In genomic region chr7:130649004-130649790, GRCh38 we compare ENCODE assay signal across 12 cellular contexts. TPM values are rescaled to one million over a fixed set of nuclear protein-coding genes. Genes with fewer than 3 reads are reported as not detected.
DNase-seq lines count a peak whose midpoint lies in the region; ATAC-seq and TF ChIP-seq lines count a peak whose summit lies in the region.
"Had no signal": no experiment of that assay in that cellular context is flagged by ENCODE, and none has a peak within 500 bp of the region (broad histone marks: within the 10 kb centered on the region; RNA-seq: fewer than 3 reads in every experiment).

No MANE protein-coding gene starts in this region.

- no peak for TF ChIP-seq POLR2A in breast epithelium (IDR thresholded peaks at IDR 0.05)

- in situ Hi-C loops in mammary epithelial cell (cut with MboI; ENCODE audit: low sequenced_read_pairs in 2 of 2): no loop called here

- H3K4me3 ChIP-seq in mammary epithelial cell (replicated peaks in 1 of 3; ENCODE audit: insufficient read depth in 1 of 3, low read depth in 2 of 3, low read length in 3 of 3): no peak overlapping the region
- no peak overlapping the region for H3K4me3 ChIP-seq in breast epithelium

- intact Hi-C loops in mammary epithelial cell (cut with micrococcal nuclease) (no loop called here), breast epithelium (cut with DNase I; ENCODE audit: low total_unique reads) (no loop called here)

- dilution Hi-C loops in mammary epithelial cell (cut with HindIII; ENCODE audit: low sequenced_read_pairs): no loop called here

- H3K79me2 ChIP-seq in mammary epithelial cell (ENCODE audit: insufficient read depth, low read length): no peaks in the 10 kb centered on the region

- H3K27ac ChIP-seq in mammary epithelial cell (ENCODE audit: insufficient read depth, low read depth, low read length) (no peak overlapping the region), breast epithelium (no peak overlapping the region)
- H3K27ac ChIP-seq: HL-60 had no signal

- no peak overlapping the region for H3K9ac ChIP-seq in mammary epithelial cell (ENCODE audit: insufficient read depth, low read length)

- DNase-seq in mammary epithelial cell (peak; percentile 37), breast epithelium (ENCODE audit: low spot score in 2 of 2) (no peak), amniotic epithelial cell (ENCODE audit: low read depth) (peak; percentile 97), stromal cell of bone marrow (ENCODE audit: low read depth) (peak; percentile 63), GOT3 (lab: John Stamatoyannopoulos, UW) (no peak)
- DNase-seq: Caco-2, left cardiac atrium had no signal

- no TSS peak for BruUV-seq in mammary epithelial cell (replicated peaks; lab: Mats Ljungman, UMichigan)

- no peak overlapping the region for H2AFZ ChIP-seq in mammary epithelial cell (ENCODE audit: low read depth, low read length)

- H3K9me3 ChIP-seq in mammary epithelial cell (replicated peaks; ENCODE audit: insufficient read depth, low read length) (no peaks in the 10 kb centered on the region), breast epithelium (no peaks in the 10 kb centered on the region)
- H3K9me3 ChIP-seq: Caco-2 had no signal

- WGBS in mammary epithelial cell (ENCODE audit: low coverage, missing lambda C conversion rate): 98% methylated on average over 4 of the region's 4 CpGs

- H3K36me3 ChIP-seq in mammary epithelial cell (ENCODE audit: insufficient read depth, low read length) (no peaks in the 10 kb centered on the region), breast epithelium (no peaks in the 10 kb centered on the region)

- CTCF ChIA-PET in mammary epithelial cell (lab: Charles Lee; ENCODE audit: low non-redundant PET): no interaction called here

- no peaks in the 10 kb centered on the region for H4K20me1 ChIP-seq in mammary epithelial cell (ENCODE audit: insufficient read depth, low read length)

- no peak for TF ChIP-seq CTCF in mammary epithelial cell (conservative IDR thresholded peaks at IDR 0.05 in 1 of 2, IDR thresholded peaks at IDR 0.05 in 1 of 2; ENCODE audit: extremely low read depth in 1 of 2, insufficient read depth in 1 of 2, low read depth in 1 of 2, low read length in 2 of 2)
- TF ChIP-seq CTCF in breast epithelium (IDR thresholded peaks at IDR 0.05): no peak

- ATAC-seq in HG03045 (IDR thresholded peaks at IDR 0.05; ENCODE audit: unreplicated experiment) (peak; percentile 81), HG03521 (IDR thresholded peaks at IDR 0.05; ENCODE audit: unreplicated experiment) (no peak), GM19455 (IDR thresholded peaks at IDR 0.05; ENCODE audit: unreplicated experiment) (no peak)
- ATAC-seq: left cardiac atrium, Right ventricle myocardium inferior had no signal

- H3K4me2 ChIP-seq in mammary epithelial cell (ENCODE audit: insufficient read depth, low read depth, low read length): no peak overlapping the region

- no peaks in the 10 kb centered on the region for H3K27me3 ChIP-seq in mammary epithelial cell (ENCODE audit: insufficient read depth, low read length)
- no peaks in the 10 kb centered on the region for H3K27me3 ChIP-seq in breast epithelium

- H3K4me1 ChIP-seq in mammary epithelial cell (ENCODE audit: insufficient read depth, low read length): no peaks in the 10 kb centered on the region
- H3K4me1 ChIP-seq in breast epithelium: no peaks in the 10 kb centered on the region
- H3K4me1 ChIP-seq: Caco-2 had no signal

RNA-seq across cellular contexts. Expression of gene COPG2, which starts 19.4 kb away (rescaled TPM):
- total RNA-seq in mammary epithelial cell (10 to 100 TPM; 29.7 to 50.2 TPM), breast epithelium (10 to 100 TPM; 21.3 to 37.8 (median 27.2) TPM)
- 27.3 TPM for polyA plus RNA-seq in mammary epithelial cell
- polyA minus RNA-seq in mammary epithelial cell: 37.9 TPM

RNA-seq across cellular contexts. Expression of gene TSGA13, which starts 37.1 kb away (rescaled TPM):
- total RNA-seq in mammary epithelial cell (not detected), breast epithelium (not detected)
- not detected for polyA plus RNA-seq in mammary epithelial cell
- polyA minus RNA-seq in mammary epithelial cell: not detected
- total RNA-seq: Caco-2, left cardiac atrium, Right ventricle myocardium inferior had no signal

Comparison
In these comparisons a context has a peak if more than half of its experiments do, and no peak if none do; other contexts are left out.
1. DNase-seq: peak in mammary epithelial cell (single experiment), amniotic epithelial cell (single experiment) and stromal cell of bone marrow (single experiment); none in breast epithelium (0 of 2) and GOT3 (single experiment).